Comparison of ENCODE assay signal across 16 cellular contexts in the genomic region with DNA sequence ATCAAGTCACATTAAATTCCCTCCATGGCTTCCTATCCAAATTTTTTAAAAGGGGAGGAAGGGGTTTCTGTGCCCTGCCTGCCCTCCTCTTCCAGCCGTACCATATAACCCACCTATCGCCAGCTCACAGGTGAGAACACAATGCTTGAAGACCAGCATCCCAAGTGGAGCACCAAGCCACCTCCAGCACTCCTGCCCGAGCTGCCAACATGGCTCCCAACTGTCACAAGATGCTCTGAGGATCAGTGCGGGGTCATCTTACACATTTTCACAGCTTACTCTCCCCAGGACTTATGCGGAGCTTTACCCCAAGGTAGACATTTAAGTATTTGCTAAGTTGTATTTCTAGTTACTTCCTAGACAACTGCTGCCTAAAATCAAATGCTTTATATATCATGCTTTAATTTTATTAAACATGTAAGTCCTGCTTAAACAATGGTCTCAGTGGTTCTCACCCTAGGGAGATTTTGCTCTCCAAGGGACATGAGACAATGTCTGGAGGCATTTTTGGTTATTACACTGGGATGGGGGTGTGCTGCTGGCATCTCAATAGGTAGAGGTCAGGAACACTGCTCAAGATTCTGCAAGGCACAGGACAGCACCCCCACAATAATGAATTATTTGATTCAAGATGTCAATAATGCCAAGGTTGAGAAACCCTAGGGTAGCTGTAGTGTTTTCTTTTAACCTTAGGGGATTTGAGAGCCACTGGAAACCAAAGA.
"Had no signal": no experiment of that assay in that cellular context is flagged by ENCODE, and none has a peak within 500 bp of the region (broad histone marks: within the 10 kb centered on the region; RNA-seq: fewer than 3 reads in every experiment).

No MANE protein-coding gene starts in this region.

- H3K4me3 ChIP-seq: colonic mucosa, gastrocnemius medialis, heart right ventricle, pancreas, testis, upper lobe of right lung had no signal

- DNase-seq: activated CD4-positive, alpha-beta T cell treated with anti-CD3 and anti-CD28 coated beads, Interleukin-2, amount 50 U/mL, for 4 hours; activated naive CD8-positive, alpha-beta T cell treated with anti-CD3 and anti-CD28 coated beads, Interleukin-2, amount 50 U/mL, for 24 hours; activated T-cell treated with anti-CD3 and anti-CD28 coated beads, Interleukin-2, amount 50 U/mL, for 72 hours; colonic mucosa; effector CD8-positive, alpha-beta T cell; gastrocnemius medialis; heart right ventricle; kidney; left ventricle myocardium superior; mesenchymal stem cell; pancreas; stimulated activated CD4-positive, alpha-beta T cell treated with anti-CD3 and anti-CD28 coated beads, Interleukin-4, amount 100 ng/mL, for 1 hour; stimulated activated CD8-positive, alpha-beta memory T cell treated with anti-CD3 and anti-CD28 coated beads, Interleukin-4, amount 100 ng/mL, for 48 hours; stimulated activated naive CD8-positive, alpha-beta T cell treated with anti-CD3 and anti-CD28 coated beads, Interleukin-15, amount 100 ng/mL, for 72 hours; testis; upper lobe of right lung had no signal

- H3K36me3 ChIP-seq: colonic mucosa had no signal

- H3K27ac ChIP-seq: colonic mucosa, gastrocnemius medialis, heart right ventricle, pancreas, testis, upper lobe of right lung had no signal

- H3K9me3 ChIP-seq: colonic mucosa, gastrocnemius medialis, heart right ventricle, pancreas, testis, upper lobe of right lung had no signal

- H3K4me1 Mint-ChIP-seq: activated naive CD8-positive, alpha-beta T cell treated with anti-CD3 and anti-CD28 coated beads, Interleukin-2, amount 50 U/mL, for 24 hours had no signal

- H3K4me1 ChIP-seq: colonic mucosa, gastrocnemius medialis, heart right ventricle, pancreas, testis, upper lobe of right lung had no signal

- H3K27me3 ChIP-seq: colonic mucosa, gastrocnemius medialis, heart right ventricle, pancreas, testis, upper lobe of right lung had no signal

- H3K4me3 Mint-ChIP-seq: activated naive CD8-positive, alpha-beta T cell treated with anti-CD3 and anti-CD28 coated beads, Interleukin-2, amount 50 U/mL, for 24 hours; activated T-cell treated with anti-CD3 and anti-CD28 coated beads, Interleukin-2, amount 50 U/mL, for 72 hours; stimulated activated naive CD8-positive, alpha-beta T cell treated with anti-CD3 and anti-CD28 coated beads, Interleukin-15, amount 100 ng/mL, for 72 hours had no signal

- ATAC-seq: activated naive CD8-positive, alpha-beta T cell treated with anti-CD3 and anti-CD28 coated beads, Interleukin-2, amount 50 U/mL, for 24 hours; gastrocnemius medialis; left ventricle myocardium superior; stimulated activated naive CD8-positive, alpha-beta T cell treated with anti-CD3 and anti-CD28 coated beads, Interleukin-15, amount 100 ng/mL, for 72 hours; upper lobe of right lung had no signal

- H3K27me3 Mint-ChIP-seq: activated naive CD8-positive, alpha-beta T cell treated with anti-CD3 and anti-CD28 coated beads, Interleukin-2, amount 50 U/mL, for 24 hours had no signal

- H3K9me3 Mint-ChIP-seq: activated naive CD8-positive, alpha-beta T cell treated with anti-CD3 and anti-CD28 coated beads, Interleukin-2, amount 50 U/mL, for 24 hours; activated T-cell treated with anti-CD3 and anti-CD28 coated beads, Interleukin-2, amount 50 U/mL, for 72 hours; stimulated activated naive CD8-positive, alpha-beta T cell treated with anti-CD3 and anti-CD28 coated beads, Interleukin-15, amount 100 ng/mL, for 72 hours had no signal

- H3K27ac Mint-ChIP-seq: activated naive CD8-positive, alpha-beta T cell treated with anti-CD3 and anti-CD28 coated beads, Interleukin-2, amount 50 U/mL, for 24 hours; activated T-cell treated with anti-CD3 and anti-CD28 coated beads, Interleukin-2, amount 50 U/mL, for 72 hours; stimulated activated naive CD8-positive, alpha-beta T cell treated with anti-CD3 and anti-CD28 coated beads, Interleukin-15, amount 100 ng/mL, for 72 hours had no signal
